Comparison of ENCODE assay signal across 8 cellular contexts in the genomic region with DNA sequence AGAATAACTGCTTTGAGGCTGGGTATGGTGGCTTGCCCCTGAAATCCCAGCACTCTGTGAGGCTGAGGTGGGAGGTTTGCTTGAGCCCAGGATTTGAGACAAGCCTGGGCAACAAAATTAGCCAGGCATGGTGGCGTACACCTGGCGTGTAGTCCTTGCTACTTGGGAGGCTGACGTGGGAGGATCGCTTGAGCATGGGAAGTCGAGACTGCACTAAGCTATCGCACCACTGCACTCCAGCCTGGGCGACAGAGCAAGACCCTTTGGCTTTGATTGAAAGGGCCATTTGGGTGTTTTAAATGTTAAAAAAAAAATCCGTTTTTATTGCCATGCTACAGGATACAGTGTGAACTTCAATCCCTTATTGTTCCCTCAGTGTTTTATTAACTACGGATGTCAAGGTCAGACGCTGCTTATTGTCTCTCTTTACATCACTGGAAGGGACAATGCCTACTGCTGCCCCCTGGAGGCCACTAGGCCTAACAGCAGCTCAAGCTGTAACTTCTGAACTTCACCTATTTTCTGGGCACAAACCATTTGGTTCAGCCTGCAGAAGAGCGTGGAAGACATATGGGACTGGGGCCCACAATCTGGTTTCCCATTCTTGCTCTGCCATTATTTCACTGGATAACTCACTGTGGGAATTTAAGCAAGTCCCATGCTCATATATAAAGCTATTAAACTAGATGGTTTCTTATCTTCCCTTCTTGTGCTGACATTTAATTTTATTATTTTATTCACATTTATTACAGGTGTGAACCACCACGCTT. TPM values are rescaled to one million over a fixed set of nuclear protein-coding genes. Genes with fewer than 3 reads are reported as not detected.
DNase-seq lines count a peak whose midpoint lies in the region; ATAC-seq and TF ChIP-seq lines count a peak whose summit lies in the region.

No MANE protein-coding gene starts in this region.

- H3K4me1 Mint-ChIP-seq in Caco-2 (ENCODE audit: low read depth, unreplicated experiment): peaks cover 7% of the 10 kb centered on the region
- peaks cover 0 to 20% (median 7%) of the 10 kb centered on the region in 4 donors for H3K4me1 Mint-ChIP-seq in naive thymus-derived CD8-positive, alpha-beta T cell

- H3K27ac ChIP-seq in OCI-LY7 (ENCODE audit: low read depth, low read length, poor library complexity, severe bottlenecking): no peak overlapping the region

- peaks cover 7% of the 10 kb centered on the region; the same call in 1 of the 2 replicates for H3K4me1 ChIP-seq in Caco-2
- peaks cover 5% of the 10 kb centered on the region for H3K4me1 ChIP-seq in OCI-LY7 (ENCODE audit: insufficient read depth, low read length, poor library complexity, severe bottlenecking)

- H3K27me3 Mint-ChIP-seq in Caco-2 (ENCODE audit: insufficient read depth, unreplicated experiment): peaks cover 4% of the 10 kb centered on the region
- peaks cover 3 to 12% (median 9%) of the 10 kb centered on the region in 5 donors for H3K27me3 Mint-ChIP-seq in naive thymus-derived CD8-positive, alpha-beta T cell

- H4K20me1 ChIP-seq in OCI-LY7 (ENCODE audit: insufficient read depth, low read length): no peaks in the 10 kb centered on the region

- H3K4me3 ChIP-seq in Caco-2 (ENCODE audit: low read depth, low read length) (no peak overlapping the region), OCI-LY7 (ENCODE audit: low read depth, low read length, poor library complexity, severe bottlenecking) (no peak overlapping the region), epithelial cell of proximal tubule (ENCODE audit: low read depth, low read length) (no peak overlapping the region)

- no peaks in the 10 kb centered on the region for H3K36me3 ChIP-seq in Caco-2 (ENCODE audit: control insufficient read depth, insufficient read depth, low read length)
- no peaks in the 10 kb centered on the region for H3K36me3 ChIP-seq in OCI-LY7 (ENCODE audit: insufficient read depth, low read length)

- H2AFZ ChIP-seq in OCI-LY7 (ENCODE audit: low read length): no peak overlapping the region

- H3K4me2 ChIP-seq in OCI-LY7 (ENCODE audit: low read length): no peak overlapping the region

- peak; percentile 57 to 67 for DNase-seq in Caco-2
- DNase-seq in HuH-7 (ENCODE audit: low spot score): peak; percentile 70
- peak; percentile 63 for DNase-seq in OCI-LY7 (ENCODE audit: low spot score)
- peak; percentile 81 for DNase-seq in activated CD8-positive, alpha-beta memory T cell treated with anti-CD3 and anti-CD28 coated beads, Interleukin-2, amount 50 U/mL, for 48 hours
- no peak for DNase-seq in epithelial cell of proximal tubule (ENCODE audit: low read depth)
- DNase-seq in naive thymus-derived CD8-positive, alpha-beta T cell: peak; percentile 31 to 75 (median 58)
- peak; percentile 70 for DNase-seq in stimulated activated naive CD8-positive, alpha-beta T cell treated with anti-CD3 and anti-CD28 coated beads, Interleukin-15, Interleukin-2, amounts not matched to agents 100 U/mL and 50 U/mL, for 24 hours

- ATAC-seq in naive thymus-derived CD8-positive, alpha-beta T cell: peak; percentile 70 to 75
- ATAC-seq in stimulated activated naive CD8-positive, alpha-beta T cell treated with anti-CD3 and anti-CD28 coated beads, Interleukin-15, Interleukin-2, amounts not matched to agents 100 U/mL and 50 U/mL, for 24 hours: peak; percentile 67
- ATAC-seq in HG03097 (IDR thresholded peaks at IDR 0.05; ENCODE audit: low FRiP score, unreplicated experiment): no peak

- POLR2A ChIA-PET in Caco-2 (lab: Charles Lee) (interaction anchor here (0.6 to 1.0 kb wide), 2 partner anchors 91 to 123 kb away, joined by 3 to 4 read pairs; a partner anchor contains a TSS), OCI-LY7 (lab: Charles Lee) (interaction anchor here (0.6 kb wide), 1 partner anchor 10 kb away, joined by 6 read pairs; no protein-coding TSS in a partner anchor)
- POLR2A ChIA-PET in naive thymus-derived CD8-positive, alpha-beta T cell (lab: Charles Lee): interaction anchor here (1.2 kb wide), 1 partner anchor 15 kb away, joined by 5 read pairs; no protein-coding TSS in a partner anchor

- H3K9me3 ChIP-seq in Caco-2 (no peaks in the 10 kb centered on the region), OCI-LY7 (ENCODE audit: low read length) (no peaks in the 10 kb centered on the region)

- no peak overlapping the region for H3K27ac Mint-ChIP-seq in Caco-2 (ENCODE audit: unreplicated experiment)
- H3K27ac Mint-ChIP-seq in naive thymus-derived CD8-positive, alpha-beta T cell: peak overlapping the region in 3 of 10 donors; percentile 12 to 64 (median 25)

- H3K27me3 ChIP-seq in Caco-2 (replicated peaks; ENCODE audit: control insufficient read depth, insufficient read depth, low read length): no peaks in the 10 kb centered on the region

- no peaks in the 10 kb centered on the region for H3K36me3 Mint-ChIP-seq in Caco-2 (ENCODE audit: insufficient read depth, unreplicated experiment)
- no peaks in the 10 kb centered on the region for H3K36me3 Mint-ChIP-seq in naive thymus-derived CD8-positive, alpha-beta T cell

- CTCF ChIA-PET in Caco-2 (lab: Charles Lee) (interaction anchor here (0.5 to 2.1 kb wide), 14 partner anchors 12 to 292 kb away, joined by 3 to 13 read pairs (median 3); a partner anchor contains a TSS), OCI-LY7 (lab: Charles Lee; ENCODE audit: unreplicated experiment) (interaction anchor here (1.5 kb wide), 1 partner anchor 114 kb away, joined by 4 read pairs; no protein-coding TSS in a partner anchor)

- no peaks in the 10 kb centered on the region for H3K9me3 Mint-ChIP-seq in Caco-2 (ENCODE audit: unreplicated experiment)
- H3K9me3 Mint-ChIP-seq in naive thymus-derived CD8-positive, alpha-beta T cell: no peaks in the 10 kb centered on the region

- TF ChIP-seq CTCF in Caco-2 (IDR thresholded peaks at IDR 0.05; ENCODE audit: insufficient read depth in 1 of 2, low read depth in 1 of 2, low read length in 1 of 2, severe bottlenecking in 1 of 2, unreplicated experiment in 1 of 2): peak; percentile 78 to 85
- peak; percentile 96 for TF ChIP-seq CTCF in OCI-LY7 (conservative IDR thresholded peaks at IDR 0.05; ENCODE audit: low read length)
- TF ChIP-seq CTCF in epithelial cell of proximal tubule (conservative IDR thresholded peaks at IDR 0.05; ENCODE audit: low read depth, low read length): peak; percentile 99

- H3K9me2 ChIP-seq in OCI-LY7 (ENCODE audit: insufficient read depth, low read length): no peaks in the 10 kb centered on the region

- intact Hi-C loops in Caco-2 (cut with micrococcal nuclease; ENCODE audit: unreplicated experiment): loop anchor here (1.0 kb wide), 1 partner anchor 114 kb away; no protein-coding TSS in a partner anchor
- intact Hi-C loops in OCI-LY7 (cut with micrococcal nuclease; ENCODE audit: unreplicated experiment): loop anchor here (1.0 to 5.0 kb wide), 2 partner anchors 114 to 310 kb away; no protein-coding TSS in a partner anchor

- no peaks in the 10 kb centered on the region for H3K79me2 ChIP-seq in OCI-LY7 (ENCODE audit: insufficient read depth, low read depth, low read length)

- H3K4me3 Mint-ChIP-seq in Caco-2 (ENCODE audit: unreplicated experiment): no peak overlapping the region
- no peak overlapping the region for H3K4me3 Mint-ChIP-seq in naive thymus-derived CD8-positive, alpha-beta T cell

- BruUV-seq in Caco-2 (replicated peaks; lab: Mats Ljungman, UMichigan): no TSS peak
- no TSS peak for BruUV-seq in OCI-LY7 (replicated peaks; lab: Mats Ljungman, UMichigan)

RNA-seq across cellular contexts. Expression of a gene that starts 15.3 kb away (rescaled TPM):
- total RNA-seq in Caco-2 (2022) (77.6 and 82.9 TPM in 2 replicates), OCI-LY7 (2022) (70.7 and 77.6 TPM in 2 replicates), epithelial cell of proximal tubule (13.0 and 25.0 TPM in 2 replicates)
- 22.7 and 27.1 TPM in 2 replicates for total RNA-seq in OCI-LY7 (2014; rRNA removed; shearing (Covaris generic))
- 10 to 100 TPM; 68.6 to 77.4 TPM for total RNA-seq in naive thymus-derived CD8-positive, alpha-beta T cell
- 10 to 100 TPM; 15.7 to 23.1 (median 16.6) TPM for polyA plus RNA-seq in naive thymus-derived CD8-positive, alpha-beta T cell
